In genomic region chr21:33064623-33064996, GRCh38 we compare ENCODE assay signal across 23 cellular contexts. TPM values are rescaled to one million over a fixed set of nuclear protein-coding genes. Genes with fewer than 3 reads are reported as not detected.
A peak's percentile ranks its signal among the peaks of the same experiment; 100 is the strongest.
DNase-seq lines count a peak whose midpoint lies in the region; ATAC-seq and TF ChIP-seq lines count a peak whose summit lies in the region.
"Had no signal": no experiment of that assay in that cellular context is flagged by ENCODE, and none has a peak within 500 bp of the region (broad histone marks: within the 10 kb centered on the region; RNA-seq: fewer than 3 reads in every experiment).

No MANE protein-coding gene starts in this region.

- peak overlapping the region in 1 of 11 experiments; percentile 1; a peak in 2 of 22 replicates for H3K27ac ChIP-seq in BLaER1 treated with 17β-estradiol and CSF1 and Interleukin-3, amounts not matched to agents 10 nM and 100 nM
- H3K27ac ChIP-seq in neuronal stem cell (replicated peaks; ENCODE audit: low read length): no peak overlapping the region
- no peak overlapping the region for H3K27ac ChIP-seq in transverse colon
- H3K27ac ChIP-seq: gastrocnemius medialis, SJSA1, uterus had no signal

- no peaks in the 10 kb centered on the region for H4K20me1 ChIP-seq in BLaER1 treated with 17β-estradiol and CSF1 and Interleukin-3, amounts not matched to agents 10 nM and 100 nM

- peaks cover 9 to 15% (median 12%) of the 10 kb centered on the region in 11 experiments for H3K9me3 ChIP-seq in BLaER1 treated with 17β-estradiol and CSF1 and Interleukin-3, amounts not matched to agents 10 nM and 100 nM (replicated peaks in 1 of 11)
- H3K9me3 ChIP-seq in neuronal stem cell (replicated peaks in 1 of 2; ENCODE audit: control insufficient read depth in 2 of 2, insufficient read depth in 1 of 2, low read depth in 1 of 2, low read length in 2 of 2) (peaks cover 9 to 13% of the 10 kb centered on the region in 2 donors), transverse colon (peaks cover 0 to 6% of the 10 kb centered on the region in 2 donors)
- H3K9me3 ChIP-seq: BE2C, gastrocnemius medialis, mucosa of descending colon had no signal

- peaks cover 55 to 90% (median 75%) of the 10 kb centered on the region in 10 experiments for H3K4me1 ChIP-seq in BLaER1 treated with 17β-estradiol and CSF1 and Interleukin-3, amounts not matched to agents 10 nM and 100 nM
- H3K4me1 ChIP-seq in neuronal stem cell (ENCODE audit: control insufficient read depth in 2 of 2, insufficient read depth in 1 of 2, low read depth in 1 of 2, low read length in 2 of 2): peaks cover 3% of the 10 kb centered on the region in 2 donors
- H3K4me1 ChIP-seq in transverse colon: peaks cover 0 to under 1% (median 0%) of the 10 kb centered on the region in 4 donors
- H3K4me1 ChIP-seq: BE2C, SJSA1 had no signal

- TF ChIP-seq EP300 in transverse colon (IDR thresholded peaks at IDR 0.05; ENCODE audit: low read depth): no peak

- H3K23ac ChIP-seq in neuronal stem cell (ENCODE audit: low read depth, low read length, poor library complexity): no peak overlapping the region

- no peak overlapping the region for H3K14ac ChIP-seq in neuronal stem cell (ENCODE audit: low read length)

- H2AFZ ChIP-seq in neuronal stem cell (ENCODE audit: low read length): peak overlapping the region; percentile 68

- intact Hi-C loops in head of caudate nucleus (cut with DNase I): no loop called here
- intact Hi-C loops in transverse colon (cut with DNase I; ENCODE audit: low total_unique reads): no loop called here

- H3K4me1 Mint-ChIP-seq in activated naive CD4-positive, alpha-beta T cell treated with anti-CD3 and anti-CD28 coated beads, Interleukin-2, amount 10 ng/mL, durations not matched to agents 7 days and 5 days: peaks cover 11% of the 10 kb centered on the region

- H3K4ac ChIP-seq in neuronal stem cell (ENCODE audit: low read length): no peak overlapping the region

- no peaks in the 10 kb centered on the region for H3K79me1 ChIP-seq in neuronal stem cell (ENCODE audit: low read depth, low read length)

- H3K9me3 Mint-ChIP-seq in activated naive CD4-positive, alpha-beta T cell treated with anti-CD3 and anti-CD28 coated beads, Interleukin-2, amount 10 ng/mL, durations not matched to agents 7 days and 5 days: no peaks in the 10 kb centered on the region
- H3K9me3 Mint-ChIP-seq: T-helper 1 cell treated with Interleukin-12 subunit alpha and Interleukin-12 subunit beta and Interleukin-4 antibody, amounts not matched to agents 30 μg/mL and 1 μg/mL, for 36 hours had no signal

- no peak overlapping the region for H4K91ac ChIP-seq in neuronal stem cell (ENCODE audit: low read depth, low read length, poor library complexity)

- H3K4me3 Mint-ChIP-seq in activated naive CD4-positive, alpha-beta T cell treated with anti-CD3 and anti-CD28 coated beads, Interleukin-2, amount 10 ng/mL, durations not matched to agents 7 days and 5 days: no peak overlapping the region
- H3K4me3 Mint-ChIP-seq: T-helper 1 cell treated with Interleukin-12 subunit alpha and Interleukin-12 subunit beta and Interleukin-4 antibody, amounts not matched to agents 30 μg/mL and 1 μg/mL, for 36 hours had no signal

- no peak overlapping the region for H2BK12ac ChIP-seq in neuronal stem cell (ENCODE audit: low read length)

- TF ChIP-seq CTCF in transverse colon (IDR thresholded peaks at IDR 0.05): no peak

- H3K4me2 ChIP-seq in BLaER1 treated with 17β-estradiol and CSF1 and Interleukin-3, amounts not matched to agents 10 nM and 100 nM: peak overlapping the region; percentile 1 to 68 (median 39); a peak in 21 of 22 replicates
- no peak overlapping the region for H3K4me2 ChIP-seq in neuronal stem cell (ENCODE audit: insufficient read depth, low read length, poor library complexity, severe bottlenecking)

- no peak overlapping the region for H2AK5ac ChIP-seq in neuronal stem cell (ENCODE audit: low read depth, low read length)

- no peak overlapping the region for H2BK5ac ChIP-seq in neuronal stem cell (ENCODE audit: low read length)

- H4K8ac ChIP-seq in neuronal stem cell (ENCODE audit: low read depth, low read length): no peak overlapping the region

- DNase-seq in SK-MEL-5 (ENCODE audit: low read depth, low spot score): peak; percentile 91
- peak in 37 of 42 donors; percentile 13 to 84 (median 59) for DNase-seq in head of caudate nucleus
- DNase-seq in neuronal stem cell (ENCODE audit: low spot score): no peak
- DNase-seq in transverse colon: no peak
- DNase-seq in activated naive CD4-positive, alpha-beta T cell treated with anti-CD3 and anti-CD28 coated beads, Interleukin-2, amount 10 ng/mL, durations not matched to agents 7 days and 5 days: no peak
- DNase-seq in activated T-cell treated with anti-CD3 and anti-CD28 coated beads, Interleukin-2, amount 50 U/mL, for 48 hours: no peak
- DNase-seq: activated gamma-delta T cell treated with Interleukin-2 at 50 U/mL for 16 hours; amniotic stem cell; BE2C; central memory CD4-positive, alpha-beta T cell; effector CD4-positive, alpha-beta T cell; gastrocnemius medialis; IMR-90; left ventricle myocardium superior; mucosa of descending colon; NCI-H1694; NCI-H226; uterus had no signal

- H3K36me3 ChIP-seq in BLaER1 treated with 17β-estradiol and CSF1 and Interleukin-3, amounts not matched to agents 10 nM and 100 nM: no peaks in the 10 kb centered on the region
- H3K36me3 ChIP-seq in neuronal stem cell (replicated peaks in 1 of 2; ENCODE audit: control insufficient read depth in 2 of 2, insufficient read depth in 2 of 2, low read length in 2 of 2) (no peaks in the 10 kb centered on the region), transverse colon (no peaks in the 10 kb centered on the region)
- H3K36me3 ChIP-seq: BE2C, gastrocnemius medialis, SJSA1, uterus had no signal

- H2BK15ac ChIP-seq in neuronal stem cell (ENCODE audit: low read length): no peak overlapping the region

- H3K27ac Mint-ChIP-seq in activated naive CD4-positive, alpha-beta T cell treated with anti-CD3 and anti-CD28 coated beads, Interleukin-2, amount 10 ng/mL, durations not matched to agents 7 days and 5 days: no peak overlapping the region
- H3K27ac Mint-ChIP-seq: T-helper 1 cell treated with Interleukin-12 subunit alpha and Interleukin-12 subunit beta and Interleukin-4 antibody, amounts not matched to agents 30 μg/mL and 1 μg/mL, for 36 hours had no signal

- H3K36me3 Mint-ChIP-seq in activated naive CD4-positive, alpha-beta T cell treated with anti-CD3 and anti-CD28 coated beads, Interleukin-2, amount 10 ng/mL, durations not matched to agents 7 days and 5 days: no peaks in the 10 kb centered on the region

- no peak overlapping the region for H3K18ac ChIP-seq in neuronal stem cell (ENCODE audit: low read length)

- CTCF ChIA-PET in activated naive CD4-positive, alpha-beta T cell treated with anti-CD3 and anti-CD28 coated beads, Interleukin-2, amount 10 ng/mL, durations not matched to agents 7 days and 5 days (lab: Charles Lee): no interaction called here

- peaks cover 10 to 25% (median 20%) of the 10 kb centered on the region in 11 experiments for H3K27me3 ChIP-seq in BLaER1 treated with 17β-estradiol and CSF1 and Interleukin-3, amounts not matched to agents 10 nM and 100 nM
- H3K27me3 ChIP-seq in neuronal stem cell (ENCODE audit: control insufficient read depth in 3 of 3, insufficient read depth in 3 of 3, low read depth in 1 of 3, low read length in 3 of 3) (peaks cover 9 to 68% (median 35%) of the 10 kb centered on the region in 3 experiments), transverse colon (peaks cover 73% of the 10 kb centered on the region)

- WGBS in neuronal stem cell (ENCODE audit: extremely low coverage in 2 of 2, insufficient read length in 2 of 2, insufficient replicate concordance in 1 of 2), 2 donors: no CpG with 5 or more reads among the region's 14 CpGs
- 10 to 30% methylated on average over 6 to 14 of the region's 14 CpGs for WGBS in transverse colon (ENCODE audit: low coverage in 1 of 2), 2 donors

- no peak for ATAC-seq in HG03175 (IDR thresholded peaks at IDR 0.05; ENCODE audit: unreplicated experiment)
- ATAC-seq: esophagus mucosa, gastrocnemius medialis, left ventricle myocardium superior, mucosa of descending colon had no signal

- no peak for TF ChIP-seq POLR2A in transverse colon (IDR thresholded peaks at IDR 0.05)

- no peak overlapping the region for H3K9ac ChIP-seq in BLaER1 treated with 17β-estradiol and CSF1 and Interleukin-3, amounts not matched to agents 10 nM and 100 nM
- H3K9ac ChIP-seq in neuronal stem cell (ENCODE audit: low read depth, low read length, poor library complexity): no peak overlapping the region

- no peak overlapping the region for H2BK120ac ChIP-seq in neuronal stem cell (ENCODE audit: low read depth, low read length)

- in situ Hi-C loops in SK-MEL-5 (cut with HindIII; ENCODE audit: low pct_unique_long_range_greater_than_20kb, low sequenced_read_pairs) (no loop called here), transverse colon (cut with MboI; ENCODE audit: low pct_ligation_motif_present in 1 of 4, low pct_unique_long_range_greater_than_20kb in 1 of 4, low sequenced_read_pairs in 3 of 4) (no loop called here)

- peaks cover 88% of the 10 kb centered on the region for H3K27me3 Mint-ChIP-seq in activated naive CD4-positive, alpha-beta T cell treated with anti-CD3 and anti-CD28 coated beads, Interleukin-2, amount 10 ng/mL, durations not matched to agents 7 days and 5 days

- no peak overlapping the region for H3K4me3 ChIP-seq in BLaER1 treated with 17β-estradiol and CSF1 and Interleukin-3, amounts not matched to agents 10 nM and 100 nM
- peak overlapping the region in 1 of 2 donors; percentile 11 for H3K4me3 ChIP-seq in neuronal stem cell (ENCODE audit: low read length in 2 of 2)
- H3K4me3 ChIP-seq in transverse colon: no peak overlapping the region
- H3K4me3 ChIP-seq: gastrocnemius medialis, mucosa of descending colon, SJSA1, uterus had no signal

RNA-seq across cellular contexts. Expression of gene OLIG1, which starts 5.3 kb away (rescaled TPM):
- total RNA-seq in SK-MEL-5 (2014; rRNA removed; shearing (Covaris generic)): 0.96 and 1.5 TPM in 2 replicates
- 5.5 and 6.0 TPM in 2 replicates for polyA plus RNA-seq in SK-MEL-5 (2015; cell fraction: cytosol; rRNA removed)
- polyA plus RNA-seq in SK-MEL-5 (2015; cell fraction: nucleus; rRNA removed): 7.5 and 9.8 TPM in 2 replicates
- polyA plus RNA-seq in neuronal stem cell (2013, experiment 1 of 2): 0.11 TPM
- not detected for polyA plus RNA-seq in neuronal stem cell (2013, experiment 2 of 2)
- not detected for total RNA-seq in transverse colon
- total RNA-seq: esophagus mucosa, IMR-90, mucosa of descending colon, SJSA1, uterus had no signal
- polyA plus RNA-seq: IMR-90 had no signal

RNA-seq across cellular contexts. Expression of gene OLIG2, which starts 38.9 kb away (rescaled TPM):
- 24.4 and 25.8 TPM in 2 replicates for total RNA-seq in SK-MEL-5 (2014; rRNA removed; shearing (Covaris generic))
- polyA plus RNA-seq in SK-MEL-5 (2015; cell fraction: cytosol; rRNA removed): 53.7 and 67.9 TPM in 2 replicates
- polyA plus RNA-seq in SK-MEL-5 (2015; cell fraction: nucleus; rRNA removed): 24.1 and 33.4 TPM in 2 replicates
- 0.70 TPM for polyA plus RNA-seq in neuronal stem cell (2013, experiment 1 of 2)
- 0.61 TPM for polyA plus RNA-seq in neuronal stem cell (2013, experiment 2 of 2)
- total RNA-seq in transverse colon: not detected
- total RNA-seq: esophagus mucosa, IMR-90, left ventricle myocardium superior, mucosa of descending colon, SJSA1, uterus had no signal
- polyA plus RNA-seq: IMR-90 had no signal

Comparison
In these comparisons a context has a peak if more than half of its experiments do, and no peak if none do; other contexts are left out.
1. DNase-seq: peak in SK-MEL-5 (single experiment) and head of caudate nucleus (37 of 42); none in neuronal stem cell (single experiment), transverse colon (single experiment), activated naive CD4-positive, alpha-beta T cell treated with anti-CD3 and anti-CD28 coated beads, Interleukin-2, amount 10 ng/mL, durations not matched to agents 7 days and 5 days (single experiment) and activated T-cell treated with anti-CD3 and anti-CD28 coated beads, Interleukin-2, amount 50 U/mL, for 48 hours (0 of 2).
2. RNA of gene OLIG2, which starts 38.9 kb away (total RNA-seq): 24.4 to 25.8 TPM in SK-MEL-5; not detected in transverse colon; every median in the first group is over 10 times any median in the second.